Comparison of ENCODE assay signal across 8 cellular contexts in genomic region chr19:11378319-11379189, GRCh38. TPM values are rescaled to one million over a fixed set of nuclear protein-coding genes. Genes with fewer than 3 reads are reported as not detected.
DNase-seq lines count a peak whose midpoint lies in the region; ATAC-seq and TF ChIP-seq lines count a peak whose summit lies in the region.

No MANE protein-coding gene starts in this region.

- TF ChIP-seq EP300 in ovary (IDR thresholded peaks at IDR 0.05): no peak

- H3K27me3 ChIP-seq in HCT116 (ENCODE audit: insufficient read depth, low read length) (no peaks in the 10 kb centered on the region), SU-DHL-6 (ENCODE audit: low read length) (no peaks in the 10 kb centered on the region), ovary (no peaks in the 10 kb centered on the region)

- CTCF ChIA-PET in HCT116 (lab: Charles Lee): interaction anchor here (1.5 kb wide), 1 partner anchor 85 kb away, joined by 8 read pairs; no protein-coding TSS in a partner anchor

- TF ChIP-seq RAD21 in HCT116 (IDR thresholded peaks at IDR 0.05; ENCODE audit: low read depth): no peak

- TF ChIP-seq CTCF in HCT116 (IDR thresholded peaks at IDR 0.05 in 2 of 3, conservative IDR thresholded peaks at IDR 0.05 in 1 of 3; ENCODE audit: borderline replicate concordance in 1 of 3, insufficient read depth in 1 of 3, low read depth in 2 of 3, low read length in 2 of 3): peak in 2 of 3 experiments; percentile 68 to 75; a peak in 4 of 6 replicates
- peak; percentile 45 for TF ChIP-seq CTCF in SU-DHL-6 (IDR thresholded peaks at IDR 0.05; ENCODE audit: insufficient read depth, low read length, poor library complexity, severe bottlenecking)
- peak in 2 of 3 donors; percentile 42 to 48 for TF ChIP-seq CTCF in ovary (IDR thresholded peaks at IDR 0.05)

- BruUV-seq in HCT116 (replicated peaks; lab: Mats Ljungman, UMichigan): no TSS peak

- H2AFZ ChIP-seq in HCT116 (ENCODE audit: low read depth, low read length, poor library complexity, severe bottlenecking) (no peak overlapping the region), SU-DHL-6 (ENCODE audit: low read depth, low read length, severe bottlenecking) (no peak overlapping the region)

- ATAC-seq in HCT116 (no peak), esophagus mucosa (no peak), GM18867 (IDR thresholded peaks at IDR 0.05; ENCODE audit: unreplicated experiment) (no peak)

- H3K4me1 ChIP-seq in HCT116 (ENCODE audit: control insufficient read depth in 1 of 2, insufficient read depth in 2 of 2, low read length in 2 of 2): peaks cover 56 to 84% of the 10 kb centered on the region in 2 experiments
- H3K4me1 ChIP-seq in ovary (ENCODE audit: insufficient read depth): peaks cover 21% of the 10 kb centered on the region

- peaks cover 26% of the 10 kb centered on the region for H3F3A ChIP-seq in SU-DHL-6 (ENCODE audit: insufficient read depth)

- H3K4me2 ChIP-seq in HCT116 (ENCODE audit: low read length) (peak overlapping the region; percentile 97), SU-DHL-6 (ENCODE audit: low read depth, low read length, poor library complexity, severe bottlenecking) (no peak overlapping the region)

- H3K27ac ChIP-seq in HCT116 (ENCODE audit: low read depth, low read length) (peak overlapping the region; percentile 72), SU-DHL-6 (ENCODE audit: low read depth, low read length) (peak overlapping the region; percentile 19; the same call in 1 of the 2 replicates), ovary (peak overlapping the region in 1 of 2 donors; percentile 6)

- WGBS in ovary, 3 donors: 27 to 38% (median 31%) methylated on average over 8 of the region's 8 CpGs

- H3K9me3 ChIP-seq in HCT116 (ENCODE audit: control insufficient read depth in 1 of 2, insufficient read depth in 1 of 2, low read depth in 1 of 2, low read length in 2 of 2) (no peaks in the 10 kb centered on the region), SU-DHL-6 (ENCODE audit: insufficient read depth, low read length) (no peaks in the 10 kb centered on the region), ovary (no peaks in the 10 kb centered on the region)

- RAD21 ChIA-PET in HCT116 (lab: Charles Lee; ENCODE audit: low non-redundant PET in 1 of 2, low total read pairs in 2 of 2, uncharacterized antibody in 2 of 2, unreplicated experiment in 2 of 2): no interaction called here

- H3K36me3 ChIP-seq in HCT116 (ENCODE audit: control insufficient read depth in 1 of 2, insufficient read depth in 2 of 2, low read length in 2 of 2) (no peaks in the 10 kb centered on the region), SU-DHL-6 (ENCODE audit: low read length) (no peaks in the 10 kb centered on the region), ovary (no peaks in the 10 kb centered on the region)

- POLR2A ChIA-PET in HCT116 (lab: Charles Lee): interaction anchor here (0.7 kb wide), 1 partner anchor 181 kb away, joined by 3 read pairs; the partner anchor contains the start of gene ELOF1

- DNase-seq in COR-L47 (lab: John Stamatoyannopoulos, UW) (peak; percentile 40), HCT116 (ENCODE audit: low read depth, low spot score) (no peak), erythroblast (lab: John Stamatoyannopoulos, UW) (peak; percentile 58 to 63), ovary (peak in 4 of 5 donors; percentile 53 to 71 (median 57)), T-helper 1 cell (no peak)

- H4K20me1 ChIP-seq in HCT116 (ENCODE audit: insufficient read depth) (no peaks in the 10 kb centered on the region), SU-DHL-6 (ENCODE audit: low read depth, low read length) (no peaks in the 10 kb centered on the region)

- intact Hi-C loops in HCT116 (cut with micrococcal nuclease): loop anchor here (1.0 kb wide), 1 partner anchor 68 kb away; no protein-coding TSS in a partner anchor
- intact Hi-C loops in ovary (cut with DNase I): no loop called here

- H3K4me3 ChIP-seq in HCT116 (replicated peaks in 1 of 2; ENCODE audit: low read depth in 1 of 2, low read length in 2 of 2): peak overlapping the region; percentile 5 to 33; a peak in 2 of 4 replicates
- no peak overlapping the region for H3K4me3 ChIP-seq in SU-DHL-6 (ENCODE audit: insufficient read depth, low read length, poor library complexity, severe bottlenecking)
- no peak overlapping the region for H3K4me3 ChIP-seq in ovary

- peaks cover 7% of the 10 kb centered on the region; the same call in 1 of the 2 replicates for H3K79me2 ChIP-seq in HCT116 (ENCODE audit: insufficient read depth, low read length)
- peaks cover 9% of the 10 kb centered on the region; the same call in 1 of the 2 replicates for H3K79me2 ChIP-seq in SU-DHL-6 (ENCODE audit: insufficient read depth, low read length)

- H3K9ac ChIP-seq in HCT116 (ENCODE audit: low read length): peak overlapping the region; percentile 51
- no peak overlapping the region for H3K9ac ChIP-seq in SU-DHL-6 (ENCODE audit: low read length)

- TF ChIP-seq POLR2A in HCT116 (IDR thresholded peaks at IDR 0.05; ENCODE audit: borderline replicate concordance, extremely low read depth, insufficient read depth, insufficient read length) (no peak), erythroblast (IDR thresholded peaks at IDR 0.05; ENCODE audit: low read length) (no peak), ovary (IDR thresholded peaks at IDR 0.05) (no peak)

- H3K9me2 ChIP-seq in HCT116 (ENCODE audit: insufficient read depth) (no peaks in the 10 kb centered on the region), SU-DHL-6 (replicated peaks; ENCODE audit: insufficient read depth, low read length) (no peaks in the 10 kb centered on the region)

TF ChIP-seq in HCT116, 20 proteins besides CTCF, POLR2A, EP300 and RAD21:
- TF ChIP-seq SRF (IDR thresholded peaks at IDR 0.05; ENCODE audit: low read depth): no peak
- peak; percentile 35 for TF ChIP-seq YY1 (IDR thresholded peaks at IDR 0.05; ENCODE audit: extremely low read depth, insufficient replicate concordance, low read depth, low read length)

RNA-seq across cellular contexts. Expression of gene SWSAP1, which starts 4.1 kb away (rescaled TPM):
- total RNA-seq in HCT116 (2021; ENCODE audit: unreplicated experiment) (2.5 TPM), ovary (1 to 10 TPM in 6 of 7 donors, under 1 TPM in 1; 0.60 to 3.3 (median 2.5) TPM), esophagus mucosa (2.5 TPM)
- 0.90 and 1.7 TPM in 2 replicates for polyA plus RNA-seq in HCT116 (2012)
- 1 to 10 TPM; 1.4 to 2.4 TPM for polyA plus RNA-seq in ovary

RNA-seq across cellular contexts. Expression of gene EPOR, which starts 5.6 kb away (rescaled TPM):
- total RNA-seq in HCT116 (2021; ENCODE audit: unreplicated experiment) (15.3 TPM), ovary (10 to 100 TPM in 1 of 7 donors, 1 to 10 TPM in 6; 2.5 to 19.9 (median 4.8) TPM), esophagus mucosa (0.48 TPM)
- polyA plus RNA-seq in HCT116 (2012): 16.0 and 17.5 TPM in 2 replicates
- polyA plus RNA-seq in ovary: 1 to 10 TPM; 3.7 to 5.0 TPM

RNA-seq across cellular contexts. Expression of gene PLPPR2, which starts 23.3 kb away (rescaled TPM):
- 23.2 TPM for total RNA-seq in HCT116 (2021; ENCODE audit: unreplicated experiment)
- 23.7 and 29.8 TPM in 2 replicates for polyA plus RNA-seq in HCT116 (2012)
- total RNA-seq in ovary: 10 to 100 TPM; 12.3 to 42.5 (median 31.5) TPM
- 10 to 100 TPM; 11.6 to 23.2 TPM for polyA plus RNA-seq in ovary
- 7.3 TPM for total RNA-seq in esophagus mucosa

RNA-seq across cellular contexts. Expression of gene CCDC159, which starts 32.2 kb away (rescaled TPM):
- 7.7 TPM for total RNA-seq in HCT116 (2021; ENCODE audit: unreplicated experiment)
- 7.1 and 9.6 TPM in 2 replicates for polyA plus RNA-seq in HCT116 (2012)
- 10 to 100 TPM; 21.0 to 38.6 (median 30.2) TPM for total RNA-seq in ovary
- 10 to 100 TPM; 31.9 to 41.9 TPM for polyA plus RNA-seq in ovary
- 7.4 TPM for total RNA-seq in esophagus mucosa

RNA-seq across cellular contexts. Expression of gene TMEM205, which starts 32.5 kb away (rescaled TPM):
- total RNA-seq in HCT116 (2021; ENCODE audit: unreplicated experiment) (55.9 TPM), ovary (100 to 1,000 TPM in 2 of 7 donors, 10 to 100 TPM in 5; 64.0 to 296 (median 80.5) TPM), esophagus mucosa (45.1 TPM)
- polyA plus RNA-seq in HCT116 (2012): 112 and 115 TPM in 2 replicates
- polyA plus RNA-seq in ovary: 10 to 100 TPM; 71.4 to 99.5 TPM

Comparison
In these comparisons a context has a peak if more than half of its experiments do, and no peak if none do; other contexts are left out.
1. DNase-seq: peak in COR-L47 (single experiment), erythroblast (2 of 2) and ovary (4 of 5); none in HCT116 (single experiment) and T-helper 1 cell (0 of 5).
2. H3K4me3 ChIP-seq: peak in HCT116 (2 of 2); none in SU-DHL-6 (single experiment) and ovary (single experiment).
3. Peak in every context shown above with its lines, with median percentiles within 50 percentile points of each other: CTCF ChIP-seq.